ENCODE assay signal across 12 cellular contexts in genomic region chr1:227766653-227767277, GRCh38. TPM values are rescaled to one million over a fixed set of nuclear protein-coding genes. Genes with fewer than 3 reads are reported as not detected.
A peak's percentile ranks its signal among the peaks of the same experiment; 100 is the strongest.
DNase-seq lines count a peak whose midpoint lies in the region; ATAC-seq and TF ChIP-seq lines count a peak whose summit lies in the region.
"Had no signal": no experiment of that assay in that cellular context is flagged by ENCODE, and none has a peak within 500 bp of the region (broad histone marks: within the 10 kb centered on the region; RNA-seq: fewer than 3 reads in every experiment).

No MANE protein-coding gene starts in this region.

- no peak for TF ChIP-seq CTCF in CD4-positive, alpha-beta T cell (IDR thresholded peaks at IDR 0.05)

- H3K27ac ChIP-seq in CD4-positive, alpha-beta T cell (ENCODE audit: low read depth, low read length), result no peak overlapping the region
- no peak overlapping the region for H3K27ac ChIP-seq in effector memory CD4-positive, alpha-beta T cell (ENCODE audit: insufficient read depth, low read length, poor library complexity, severe bottlenecking)
- H3K27ac ChIP-seq: gastrocnemius medialis, tibial nerve had no signal

- DNase-seq in NCI-H510A treated with DMSO at 0.1 percent for 48 hours (lab: John Stamatoyannopoulos, UW) (peak; percentile 41), NCI-H510A (lab: John Stamatoyannopoulos, UW) (no peak), NCI-H524 treated with DMSO at 0.1 percent for 48 hours (lab: John Stamatoyannopoulos, UW) (peak; percentile 18), AG08395 (ENCODE audit: low spot score) (no peak), HuH-7 (ENCODE audit: low spot score) (no peak)
- DNase-seq in CD4-positive, alpha-beta T cell, result no peak
- DNase-seq in effector memory CD4-positive, alpha-beta T cell, result no peak

- H3K27me3 Mint-ChIP-seq in CD4-positive, alpha-beta T cell, result no peaks in the 10 kb centered on the region

- H3K4me1 Mint-ChIP-seq in CD4-positive, alpha-beta T cell (ENCODE audit: low read depth), result peaks cover 57% of the 10 kb centered on the region

- POLR2A ChIA-PET in CD4-positive, alpha-beta T cell (lab: Charles Lee), result interaction anchor here (0.8 to 2.2 kb wide), 7 partner anchors 7 to 315 kb away, joined by 4 to 37 read pairs (median 5); partner anchors contain the start of genes ARF1, JMJD4, SNAP47 and ZNF678

- H3K4me3 Mint-ChIP-seq in CD4-positive, alpha-beta T cell, result peak overlapping the region; percentile 71

- H3K36me3 Mint-ChIP-seq in CD4-positive, alpha-beta T cell (ENCODE audit: low read depth), result peaks cover 26% of the 10 kb centered on the region

- CTCF ChIA-PET in CD4-positive, alpha-beta T cell (lab: Charles Lee), result interaction anchor here (0.8 to 1.8 kb wide), 4 partner anchors 8 to 187 kb away, joined by 3 to 6 read pairs (median 4); no protein-coding TSS in a partner anchor

- no peaks in the 10 kb centered on the region for H3K9me3 Mint-ChIP-seq in CD4-positive, alpha-beta T cell

- intact Hi-C loops in CD4-positive, alpha-beta T cell (cut with DNase I, micrococcal nuclease), result loop anchor here in 1 of 2 experiments (5.0 kb wide), 1 partner anchor 121 kb away; no protein-coding TSS in a partner anchor

- ATAC-seq in CD4-positive, alpha-beta T cell (ENCODE audit: poor library complexity), result no peak
- no peak for ATAC-seq in HG03565 (IDR thresholded peaks at IDR 0.05; ENCODE audit: unreplicated experiment)
- ATAC-seq: gastrocnemius medialis had no signal

- H3K27ac Mint-ChIP-seq in CD4-positive, alpha-beta T cell, result peak overlapping the region; percentile 90

- no peaks in the 10 kb centered on the region for H3K27me3 ChIP-seq in CD4-positive, alpha-beta T cell (ENCODE audit: control insufficient read depth, insufficient read depth, low read length)
- H3K27me3 ChIP-seq in effector memory CD4-positive, alpha-beta T cell (replicated peaks; ENCODE audit: control insufficient read depth, insufficient read depth, low read length, poor library complexity, severe bottlenecking), result no peaks in the 10 kb centered on the region
- H3K27me3 ChIP-seq: gastrocnemius medialis, tibial nerve had no signal

- H3K4me1 ChIP-seq in effector memory CD4-positive, alpha-beta T cell (ENCODE audit: control insufficient read depth, insufficient read depth, low read length, poor library complexity, severe bottlenecking), result peaks cover 53% of the 10 kb centered on the region

- H3K9me3 ChIP-seq in CD4-positive, alpha-beta T cell (ENCODE audit: control insufficient read depth, low read length), result no peaks in the 10 kb centered on the region
- H3K9me3 ChIP-seq in effector memory CD4-positive, alpha-beta T cell (ENCODE audit: control insufficient read depth, low read length), result no peaks in the 10 kb centered on the region
- H3K9me3 ChIP-seq: gastrocnemius medialis, mucosa of descending colon, tibial nerve had no signal

- H3K36me3 ChIP-seq in effector memory CD4-positive, alpha-beta T cell (ENCODE audit: control insufficient read depth, insufficient read depth, low read length), result peaks cover 7% of the 10 kb centered on the region

- peak overlapping the region; percentile 27 for H3K4me3 ChIP-seq in effector memory CD4-positive, alpha-beta T cell (ENCODE audit: insufficient read depth, low read depth, low read length, poor library complexity, severe bottlenecking)
- H3K4me3 ChIP-seq: gastrocnemius medialis, mucosa of descending colon, tibial nerve had no signal

RNA-seq across cellular contexts. Expression of gene SNAP47, which starts 31.5 kb away (rescaled TPM):
- 10 to 100 TPM; 12.8 to 14.0 TPM for total RNA-seq in CD4-positive, alpha-beta T cell

RNA-seq across cellular contexts. Expression of gene JMJD4, which starts 31.7 kb away (rescaled TPM):
- 10 to 100 TPM; 11.4 to 11.9 TPM for total RNA-seq in CD4-positive, alpha-beta T cell

RNA-seq across cellular contexts. Expression of gene PRSS38, which starts 48.7 kb away (rescaled TPM):
- total RNA-seq in CD4-positive, alpha-beta T cell, result not detected
- total RNA-seq: gastrocnemius medialis, mucosa of descending colon, posterior vena cava, tibial nerve had no signal

Comparison
In these comparisons a context has a peak if more than half of its experiments do, and no peak if none do; other contexts are left out.
1. DNase-seq: peak in NCI-H510A treated with DMSO at 0.1 percent for 48 hours (single experiment) and NCI-H524 treated with DMSO at 0.1 percent for 48 hours (single experiment); none in NCI-H510A (single experiment), CD4-positive, alpha-beta T cell (0 of 10), effector memory CD4-positive, alpha-beta T cell (0 of 3), AG08395 (single experiment) and HuH-7 (single experiment).